Comparison of ENCODE assay signal across 16 cellular contexts in the genomic region with DNA sequence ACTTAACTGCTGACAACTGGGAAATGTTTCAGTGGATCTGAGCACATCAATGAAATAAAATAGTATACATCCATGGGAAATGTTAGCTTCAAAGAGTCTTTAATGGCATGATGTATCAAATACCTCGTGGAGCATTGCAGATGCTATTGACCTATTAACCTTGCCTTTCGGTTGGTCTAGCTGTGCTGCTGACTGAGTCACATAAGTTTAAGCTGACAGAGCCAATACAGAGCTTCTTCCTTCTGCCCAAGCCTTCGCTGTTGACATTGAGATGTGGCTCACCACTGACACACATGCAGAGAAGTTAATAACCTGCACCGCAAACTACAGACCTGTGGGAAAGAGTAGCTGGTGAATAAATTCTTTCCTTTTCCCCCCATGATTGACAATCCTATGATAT.
DNase-seq lines count a peak whose midpoint lies in the region; ATAC-seq and TF ChIP-seq lines count a peak whose summit lies in the region.
"Had no signal": no experiment of that assay in that cellular context is flagged by ENCODE, and none has a peak within 500 bp of the region (broad histone marks: within the 10 kb centered on the region; RNA-seq: fewer than 3 reads in every experiment).

No MANE protein-coding gene starts in this region.

- peaks cover 4% of the 10 kb centered on the region for H3K36me3 Mint-ChIP-seq in natural killer cell treated with Interleukin-12 subunit alpha and Interleukin-12 subunit beta and Interleukin-15 and Interleukin-18, amount 100 ng/mL, for 72 hours
- H3K36me3 Mint-ChIP-seq: CD14-positive monocyte had no signal

- H3K4me1 ChIP-seq in PC-3 (ENCODE audit: insufficient read depth, low read length), result peaks cover 41% of the 10 kb centered on the region
- H3K4me1 ChIP-seq in mucosa of descending colon (ENCODE audit: low read depth), result peaks cover 7% of the 10 kb centered on the region
- H3K4me1 ChIP-seq: SJSA1 had no signal

- ATAC-seq in PC-3 (peak; percentile 83), esophagus mucosa (peak; percentile 90), mucosa of descending colon (peak; percentile 39), HG03565 (IDR thresholded peaks at IDR 0.05; ENCODE audit: unreplicated experiment) (no peak)
- no peak for ATAC-seq in natural killer cell treated with Interleukin-12 subunit alpha and Interleukin-12 subunit beta and Interleukin-15 and Interleukin-18, amount 100 ng/mL, for 72 hours

- H3K4me2 ChIP-seq in PC-3 (ENCODE audit: low read length), result peak overlapping the region; percentile 60; the same call in 1 of the 2 replicates

- no peaks in the 10 kb centered on the region for H3K27me3 ChIP-seq in PC-3 (ENCODE audit: low read length)
- H3K27me3 ChIP-seq: SJSA1 had no signal

- peaks cover 21% of the 10 kb centered on the region for H3K9me3 Mint-ChIP-seq in natural killer cell treated with Interleukin-12 subunit alpha and Interleukin-12 subunit beta and Interleukin-15 and Interleukin-18, amount 100 ng/mL, for 72 hours

- H3K4me3 ChIP-seq in PC-3 (ENCODE audit: low read length) (no peak overlapping the region), mucosa of descending colon (no peak overlapping the region)
- H3K4me3 ChIP-seq: SJSA1 had no signal

- intact Hi-C loops in PC-3 (cut with micrococcal nuclease) (no loop called here), mucosa of descending colon (cut with DNase I, micrococcal nuclease) (no loop called here)

- no peak overlapping the region for H3K27ac Mint-ChIP-seq in natural killer cell treated with Interleukin-12 subunit alpha and Interleukin-12 subunit beta and Interleukin-15 and Interleukin-18, amount 100 ng/mL, for 72 hours
- H3K27ac Mint-ChIP-seq: CD14-positive monocyte had no signal

- CTCF ChIA-PET in PC-3 (lab: Charles Lee), result interaction anchor here (1.2 kb wide), 1 partner anchor 38 kb away, joined by 3 read pairs; no protein-coding TSS in a partner anchor

- DNase-seq in ELR (ENCODE audit: low read depth), result peak; percentile 33
- peak; percentile 90 for DNase-seq in PC-3
- no peak for DNase-seq in mucosa of descending colon
- DNase-seq in stimulated activated naive CD4-positive, alpha-beta T cell (lab: John Stamatoyannopoulos, UW), result no peak
- DNase-seq in RKO (ENCODE audit: low spot score), result no peak
- DNase-seq in natural killer cell treated with Interleukin-12 subunit alpha and Interleukin-12 subunit beta and Interleukin-15 and Interleukin-18, amount 100 ng/mL, for 72 hours (ENCODE audit: low spot score), result no peak
- DNase-seq: DMS79 treated with DMSO at 0.1 percent for 48 hours, NCI-H187, NCI-H2107, NCI-H2227 treated with DMSO at 0.1 percent for 48 hours, NCI-H524, NCI-H82 had no signal

- no TSS peak for BruUV-seq in PC-3 (replicated peaks; lab: Mats Ljungman, UMichigan)

- no peaks in the 10 kb centered on the region for H3K79me2 ChIP-seq in PC-3 (ENCODE audit: low read length)

- no peak for TF ChIP-seq CTCF in PC-3 (conservative IDR thresholded peaks at IDR 0.05; ENCODE audit: low read depth, low read length)
- no peak for TF ChIP-seq CTCF in mucosa of descending colon (IDR thresholded peaks at IDR 0.05)

- no peaks in the 10 kb centered on the region for H3K36me3 ChIP-seq in PC-3 (ENCODE audit: low read depth, low read length)
- H3K36me3 ChIP-seq in mucosa of descending colon (ENCODE audit: low read depth), result no peaks in the 10 kb centered on the region
- H3K36me3 ChIP-seq: SJSA1 had no signal

- H3K9ac ChIP-seq in PC-3 (ENCODE audit: low read length), result peak overlapping the region; percentile 91

- no peaks in the 10 kb centered on the region for H3K27me3 Mint-ChIP-seq in natural killer cell treated with Interleukin-12 subunit alpha and Interleukin-12 subunit beta and Interleukin-15 and Interleukin-18, amount 100 ng/mL, for 72 hours

- H3K9me3 ChIP-seq in PC-3 (ENCODE audit: low read length) (no peaks in the 10 kb centered on the region), mucosa of descending colon (no peaks in the 10 kb centered on the region)
- H3K9me3 ChIP-seq: SJSA1 had no signal

- H3K4me3 Mint-ChIP-seq in natural killer cell treated with Interleukin-12 subunit alpha and Interleukin-12 subunit beta and Interleukin-15 and Interleukin-18, amount 100 ng/mL, for 72 hours, result no peak overlapping the region
- H3K4me3 Mint-ChIP-seq: CD14-positive monocyte had no signal

- H3K27ac ChIP-seq in PC-3 (ENCODE audit: low read length), result peak overlapping the region; percentile 100
- H3K27ac ChIP-seq: SJSA1 had no signal

- no peaks in the 10 kb centered on the region for H3K9me2 ChIP-seq in PC-3 (replicated peaks; ENCODE audit: low read length)

- H2AFZ ChIP-seq in PC-3 (ENCODE audit: low read length), result no peak overlapping the region

- H3K4me1 Mint-ChIP-seq in natural killer cell treated with Interleukin-12 subunit alpha and Interleukin-12 subunit beta and Interleukin-15 and Interleukin-18, amount 100 ng/mL, for 72 hours (ENCODE audit: low read depth in 2 of 2), result no peaks in the 10 kb centered on the region
- H3K4me1 Mint-ChIP-seq: CD14-positive monocyte had no signal

- H4K20me1 ChIP-seq in PC-3 (ENCODE audit: low read length), result no peaks in the 10 kb centered on the region

- POLR2A ChIA-PET in PC-3 (lab: Charles Lee; ENCODE audit: unreplicated experiment), result interaction anchor here (0.6 kb wide), 1 partner anchor 32 kb away, joined by 3 read pairs; no protein-coding TSS in a partner anchor

- no peaks in the 10 kb centered on the region for H3F3A ChIP-seq in PC-3 (ENCODE audit: low read length, unreplicated experiment)

Comparison
In these comparisons a context has a peak if more than half of its experiments do, and no peak if none do; other contexts are left out.
1. DNase-seq: peak in ELR (single experiment) and PC-3 (single experiment); none in mucosa of descending colon (0 of 3), stimulated activated naive CD4-positive, alpha-beta T cell (0 of 6), RKO (single experiment) and natural killer cell treated with Interleukin-12 subunit alpha and Interleukin-12 subunit beta and Interleukin-15 and Interleukin-18, amount 100 ng/mL, for 72 hours (single experiment).
2. ATAC-seq: peak in PC-3 (single experiment), esophagus mucosa (single experiment) and mucosa of descending colon (single experiment); none in HG03565 (single experiment) and natural killer cell treated with Interleukin-12 subunit alpha and Interleukin-12 subunit beta and Interleukin-15 and Interleukin-18, amount 100 ng/mL, for 72 hours (0 of 2).